ENCODE assay signal across 14 cellular contexts in genomic region chr18:32851936-32852335, GRCh38.
DNase-seq lines count a peak whose midpoint lies in the region; ATAC-seq and TF ChIP-seq lines count a peak whose summit lies in the region.
"Had no signal": no experiment of that assay in that cellular context is flagged by ENCODE, and none has a peak within 500 bp of the region (broad histone marks: within the 10 kb centered on the region; RNA-seq: fewer than 3 reads in every experiment).

No MANE protein-coding gene starts in this region.

- no peak overlapping the region for H3K4me3 ChIP-seq in astrocyte of the cerebellum (ENCODE audit: low read depth, low read length)
- H3K4me3 ChIP-seq: HAP-1 had no signal

- TF ChIP-seq CTCF in astrocyte of the cerebellum (IDR thresholded peaks at IDR 0.05; ENCODE audit: low read depth, low read length, missing control alignments), result no peak

- no peak for ATAC-seq in HG03432 (IDR thresholded peaks at IDR 0.05; ENCODE audit: unreplicated experiment)
- ATAC-seq: HepG2 had no signal

- in situ Hi-C loops in astrocyte of the cerebellum (cut with HindIII; ENCODE audit: low sequenced_read_pairs), result no loop called here

- DNase-seq in LHCN-M2 (ENCODE audit: low read depth) (peak; percentile 59), astrocyte of the cerebellum (ENCODE audit: low read depth) (peak; percentile 59), glomerular visceral epithelial cell (ENCODE audit: extremely low spot score) (peak; percentile 23), non-pigmented ciliary epithelial cell (ENCODE audit: low read depth) (peak; percentile 6), HuH-7.5 (ENCODE audit: low spot score) (no peak), SIG-M5 (lab: John Stamatoyannopoulos, UW) (no peak)
- DNase-seq in activated T-cell treated with anti-CD3 and anti-CD28 coated beads, Interleukin-2, amount 50 U/mL, for 1 hour, result no peak
- DNase-seq: Caco-2; CD8-positive, alpha-beta memory T cell; DND-41; GDM1 had no signal

Comparison
In these comparisons a context has a peak if more than half of its experiments do, and no peak if none do; other contexts are left out.
1. DNase-seq: peak in LHCN-M2 (single experiment), astrocyte of the cerebellum (single experiment), glomerular visceral epithelial cell (single experiment) and non-pigmented ciliary epithelial cell (single experiment); none in HuH-7.5 (single experiment), SIG-M5 (single experiment) and activated T-cell treated with anti-CD3 and anti-CD28 coated beads, Interleukin-2, amount 50 U/mL, for 1 hour (single experiment).